12 cellular contexts compared by ENCODE assay signal in the genomic region with DNA sequence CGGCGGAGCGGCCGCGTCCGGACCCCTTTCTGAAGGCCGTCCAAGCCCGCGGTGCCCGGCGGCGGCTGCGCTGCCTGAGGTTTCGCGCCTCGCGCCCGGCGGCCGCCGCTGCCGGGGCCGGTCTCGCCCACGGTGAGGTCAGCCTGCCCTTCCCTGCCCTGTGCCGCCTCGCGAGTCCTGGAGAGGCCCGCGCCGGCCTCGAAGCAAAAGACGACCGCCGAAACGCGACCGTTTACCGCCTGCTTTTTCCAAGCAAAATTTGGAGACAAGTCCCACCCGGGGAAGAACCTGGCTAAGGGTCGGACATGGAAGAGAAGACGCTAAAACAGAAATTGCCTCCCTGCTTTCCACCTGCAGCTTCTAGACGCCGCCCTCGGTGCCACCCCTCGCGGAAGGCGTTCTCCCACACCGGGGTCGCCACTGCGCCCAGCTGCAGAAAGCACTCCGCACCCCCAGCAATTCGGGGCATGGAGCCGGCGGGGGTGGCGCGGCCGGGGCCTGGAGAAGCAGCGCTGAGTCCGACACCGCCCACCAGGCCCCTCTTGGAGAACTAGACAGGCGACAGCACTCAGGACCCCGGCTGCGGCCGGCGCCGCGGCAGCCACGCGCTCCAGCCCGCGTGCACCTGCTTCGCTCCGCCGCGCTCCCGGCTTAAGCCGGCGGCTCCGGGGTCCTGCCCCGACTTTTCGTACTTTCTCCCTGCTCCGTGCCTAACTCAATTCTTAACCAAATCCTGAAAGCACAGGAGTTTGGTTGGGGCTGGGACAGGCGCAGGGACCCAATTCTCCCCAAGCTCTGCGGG. TPM values are rescaled to one million over a fixed set of nuclear protein-coding genes. Genes with fewer than 3 reads are reported as not detected.
A peak's percentile ranks its signal among the peaks of the same experiment; 100 is the strongest.
DNase-seq lines count a peak whose midpoint lies in the region; ATAC-seq and TF ChIP-seq lines count a peak whose summit lies in the region.
"Had no signal": no experiment of that assay in that cellular context is flagged by ENCODE, and none has a peak within 500 bp of the region (broad histone marks: within the 10 kb centered on the region; RNA-seq: fewer than 3 reads in every experiment).

No MANE protein-coding gene starts in this region.

- H3K9ac ChIP-seq in iPS-20b (ENCODE audit: low read depth, low read length): no peak overlapping the region

- no peaks in the 10 kb centered on the region for H3K9me3 Mint-ChIP-seq in activated naive CD8-positive, alpha-beta T cell treated with anti-CD3 and anti-CD28 coated beads, Interleukin-2, amount 50 U/mL, for 24 hours
- no peaks in the 10 kb centered on the region for H3K9me3 Mint-ChIP-seq in stimulated activated effector memory CD8-positive, alpha-beta T cell treated with anti-CD3 and anti-CD28 coated beads, Interleukin-12 subunit alpha, Interleukin-12 subunit beta, amount 100 ng/mL, for 72 hours
- peaks cover 5% of the 10 kb centered on the region for H3K9me3 Mint-ChIP-seq in chondrocyte (ENCODE audit: low read depth)
- H3K9me3 Mint-ChIP-seq: stimulated activated naive CD8-positive, alpha-beta T cell treated with anti-CD3 and anti-CD28 coated beads, Interleukin-15, Interleukin-2, amounts not matched to agents 100 ng/mL and 50 ng/mL, for 24 hours had no signal

- peaks cover 100% of the 10 kb centered on the region for H3K27me3 ChIP-seq in iPS-20b (ENCODE audit: insufficient read depth, low read length)
- H3K27me3 ChIP-seq: MG63 had no signal

- no peak for ATAC-seq in activated CD4-positive, CD25-positive, alpha-beta regulatory T cell treated with anti-CD3 and anti-CD28 coated beads, Interleukin-2, amount 50 U/mL, for 24 hours
- ATAC-seq in activated naive CD8-positive, alpha-beta T cell treated with anti-CD3 and anti-CD28 coated beads, Interleukin-2, amount 50 U/mL, for 24 hours: no peak
- no peak for ATAC-seq in stimulated activated effector memory CD8-positive, alpha-beta T cell treated with anti-CD3 and anti-CD28 coated beads, Interleukin-12 subunit alpha, Interleukin-12 subunit beta, amount 100 ng/mL, for 72 hours
- no peak for ATAC-seq in GM19351 (IDR thresholded peaks at IDR 0.05; ENCODE audit: unreplicated experiment)

- peaks cover 3% of the 10 kb centered on the region; the same call in 1 of the 2 replicates for H3K4me1 ChIP-seq in iPS-20b (ENCODE audit: insufficient read depth, low read length)

- H3K27me3 Mint-ChIP-seq in activated naive CD8-positive, alpha-beta T cell treated with anti-CD3 and anti-CD28 coated beads, Interleukin-2, amount 50 U/mL, for 24 hours: peaks cover 75% of the 10 kb centered on the region
- H3K27me3 Mint-ChIP-seq in chondrocyte (ENCODE audit: low read depth): peaks cover 66% of the 10 kb centered on the region

- H3K9me3 ChIP-seq in iPS-20b (ENCODE audit: insufficient read depth, low read depth, low read length): peaks cover 5% of the 10 kb centered on the region; the same call in 1 of the 2 replicates
- H3K9me3 ChIP-seq: MG63, neutrophil had no signal

- peak; percentile 31 for DNase-seq in activated CD4-positive, CD25-positive, alpha-beta regulatory T cell treated with anti-CD3 and anti-CD28 coated beads, Interleukin-2, amount 50 U/mL, for 72 hours
- no peak for DNase-seq in activated naive CD8-positive, alpha-beta T cell treated with anti-CD3 and anti-CD28 coated beads, Interleukin-2, amount 50 U/mL, for 24 hours
- DNase-seq in stimulated activated effector memory CD8-positive, alpha-beta T cell treated with anti-CD3 and anti-CD28 coated beads, Interleukin-12 subunit alpha, Interleukin-12 subunit beta, amount 100 ng/mL, for 72 hours (ENCODE audit: low spot score in 2 of 2): peak in 1 of 2 donors; percentile 49
- DNase-seq in cortex of kidney (lab: John Stamatoyannopoulos, UW): no peak
- no peak for DNase-seq in chondrocyte (ENCODE audit: low spot score)
- DNase-seq: MG63, NCI-H2227 treated with DMSO at 0.1 percent for 48 hours had no signal

- peak overlapping the region; percentile 41; the same call in 1 of the 2 replicates for H3K4me3 ChIP-seq in iPS-20b (ENCODE audit: low read length)
- H3K4me3 ChIP-seq: MG63 had no signal

- no peak overlapping the region for H3K27ac ChIP-seq in iPS-20b (ENCODE audit: low read length)
- H3K27ac ChIP-seq: neutrophil had no signal

- H3K36me3 ChIP-seq in iPS-20b (ENCODE audit: insufficient read depth, low read depth, low read length): no peaks in the 10 kb centered on the region
- H3K36me3 ChIP-seq: MG63, neutrophil had no signal

- no peak for TF ChIP-seq CTCF in chondrocyte (IDR thresholded peaks at IDR 0.05)

- peak overlapping the region; percentile 54 for H3K4me3 Mint-ChIP-seq in activated naive CD8-positive, alpha-beta T cell treated with anti-CD3 and anti-CD28 coated beads, Interleukin-2, amount 50 U/mL, for 24 hours
- H3K4me3 Mint-ChIP-seq in stimulated activated effector memory CD8-positive, alpha-beta T cell treated with anti-CD3 and anti-CD28 coated beads, Interleukin-12 subunit alpha, Interleukin-12 subunit beta, amount 100 ng/mL, for 72 hours: peak overlapping the region; percentile 32
- H3K4me3 Mint-ChIP-seq in chondrocyte (ENCODE audit: unreplicated experiment): no peak overlapping the region

- no peak overlapping the region for H3K27ac Mint-ChIP-seq in activated naive CD8-positive, alpha-beta T cell treated with anti-CD3 and anti-CD28 coated beads, Interleukin-2, amount 50 U/mL, for 24 hours
- H3K27ac Mint-ChIP-seq in stimulated activated effector memory CD8-positive, alpha-beta T cell treated with anti-CD3 and anti-CD28 coated beads, Interleukin-12 subunit alpha, Interleukin-12 subunit beta, amount 100 ng/mL, for 72 hours: no peak overlapping the region
- H3K27ac Mint-ChIP-seq in chondrocyte (ENCODE audit: unreplicated experiment): no peak overlapping the region

- H3K36me3 Mint-ChIP-seq in activated naive CD8-positive, alpha-beta T cell treated with anti-CD3 and anti-CD28 coated beads, Interleukin-2, amount 50 U/mL, for 24 hours (ENCODE audit: low read depth): no peaks in the 10 kb centered on the region
- peaks cover 14% of the 10 kb centered on the region for H3K36me3 Mint-ChIP-seq in stimulated activated effector memory CD8-positive, alpha-beta T cell treated with anti-CD3 and anti-CD28 coated beads, Interleukin-12 subunit alpha, Interleukin-12 subunit beta, amount 100 ng/mL, for 72 hours
- peaks cover 4% of the 10 kb centered on the region for H3K36me3 Mint-ChIP-seq in chondrocyte (ENCODE audit: low read depth)

- peaks cover 25% of the 10 kb centered on the region for H3K4me1 Mint-ChIP-seq in activated naive CD8-positive, alpha-beta T cell treated with anti-CD3 and anti-CD28 coated beads, Interleukin-2, amount 50 U/mL, for 24 hours
- peaks cover 13% of the 10 kb centered on the region for H3K4me1 Mint-ChIP-seq in stimulated activated effector memory CD8-positive, alpha-beta T cell treated with anti-CD3 and anti-CD28 coated beads, Interleukin-12 subunit alpha, Interleukin-12 subunit beta, amount 100 ng/mL, for 72 hours
- H3K4me1 Mint-ChIP-seq in chondrocyte (ENCODE audit: low read depth): peaks cover 8% of the 10 kb centered on the region

RNA-seq across cellular contexts. Expression of a gene that starts 11.0 kb away (rescaled TPM):
- total RNA-seq in chondrocyte: 0.12 to 0.68 TPM in 2 of 3 replicates, not detected in the other
